In genomic region chr6:21157186-21157929, GRCh38 we compare ENCODE assay signal across 12 cellular contexts.
DNase-seq lines count a peak whose midpoint lies in the region; ATAC-seq and TF ChIP-seq lines count a peak whose summit lies in the region.
"Had no signal": no experiment of that assay in that cellular context is flagged by ENCODE, and none has a peak within 500 bp of the region (broad histone marks: within the 10 kb centered on the region; RNA-seq: fewer than 3 reads in every experiment).

No MANE protein-coding gene starts in this region.

- H3K27ac ChIP-seq in mammary epithelial cell (ENCODE audit: insufficient read depth, low read depth, low read length) (no peak overlapping the region), colonic mucosa (no peak overlapping the region)
- H3K27ac ChIP-seq: SK-N-MC, testis had no signal

- no peaks in the 10 kb centered on the region for H3K27me3 Mint-ChIP-seq in activated naive CD8-positive, alpha-beta T cell treated with anti-CD3 and anti-CD28 coated beads, Interleukin-2, amount 50 U/mL, for 24 hours

- WGBS in mammary epithelial cell (ENCODE audit: low coverage, missing lambda C conversion rate), result 48% methylated on average over 4 of the region's 4 CpGs

- H3K9ac ChIP-seq in mammary epithelial cell (ENCODE audit: insufficient read depth, low read length) (no peak overlapping the region), colonic mucosa (ENCODE audit: low read depth in 2 of 2, low read length in 2 of 2) (no peak overlapping the region)

- peak; percentile 61 for ATAC-seq in GM18861 (IDR thresholded peaks at IDR 0.05; ENCODE audit: unreplicated experiment)
- ATAC-seq in GM21515 (IDR thresholded peaks at IDR 0.05; ENCODE audit: unreplicated experiment), result peak; percentile 66
- peak; percentile 72 for ATAC-seq in HG03095 (IDR thresholded peaks at IDR 0.05; ENCODE audit: unreplicated experiment)
- ATAC-seq in activated naive CD8-positive, alpha-beta T cell treated with anti-CD3 and anti-CD28 coated beads, Interleukin-2, amount 50 U/mL, for 24 hours, result no peak

- H3K36me3 ChIP-seq in mammary epithelial cell (ENCODE audit: insufficient read depth, low read length) (no peaks in the 10 kb centered on the region), colonic mucosa (no peaks in the 10 kb centered on the region)

- no peaks in the 10 kb centered on the region for H3K9me3 Mint-ChIP-seq in activated naive CD8-positive, alpha-beta T cell treated with anti-CD3 and anti-CD28 coated beads, Interleukin-2, amount 50 U/mL, for 24 hours

- no peaks in the 10 kb centered on the region for H3K79me2 ChIP-seq in mammary epithelial cell (ENCODE audit: insufficient read depth, low read length)

- in situ Hi-C loops in mammary epithelial cell (cut with MboI; ENCODE audit: low sequenced_read_pairs in 2 of 2), result no loop called here

- peaks cover 6% of the 10 kb centered on the region for H3K4me1 Mint-ChIP-seq in activated naive CD8-positive, alpha-beta T cell treated with anti-CD3 and anti-CD28 coated beads, Interleukin-2, amount 50 U/mL, for 24 hours

- BruUV-seq in mammary epithelial cell (replicated peaks; lab: Mats Ljungman, UMichigan), result no TSS peak

- no peak overlapping the region for H2AFZ ChIP-seq in mammary epithelial cell (ENCODE audit: low read depth, low read length)

- no peaks in the 10 kb centered on the region for H3K27me3 ChIP-seq in mammary epithelial cell (ENCODE audit: insufficient read depth, low read length)
- no peaks in the 10 kb centered on the region for H3K27me3 ChIP-seq in colonic mucosa
- H3K27me3 ChIP-seq: testis had no signal

- no peaks in the 10 kb centered on the region for H4K20me1 ChIP-seq in mammary epithelial cell (ENCODE audit: insufficient read depth, low read length)

- no peak overlapping the region for H3K4me3 ChIP-seq in mammary epithelial cell (replicated peaks in 1 of 3; ENCODE audit: insufficient read depth in 1 of 3, low read depth in 2 of 3, low read length in 3 of 3)
- no peak overlapping the region for H3K4me3 ChIP-seq in colonic mucosa
- H3K4me3 ChIP-seq: SK-N-MC, testis had no signal

- no peaks in the 10 kb centered on the region for H3K36me3 Mint-ChIP-seq in activated naive CD8-positive, alpha-beta T cell treated with anti-CD3 and anti-CD28 coated beads, Interleukin-2, amount 50 U/mL, for 24 hours (ENCODE audit: low read depth)

- H3K9me3 ChIP-seq in mammary epithelial cell (replicated peaks; ENCODE audit: insufficient read depth, low read length), result no peaks in the 10 kb centered on the region
- H3K9me3 ChIP-seq in colonic mucosa, result no peaks in the 10 kb centered on the region
- H3K9me3 ChIP-seq: testis had no signal

- dilution Hi-C loops in mammary epithelial cell (cut with HindIII; ENCODE audit: low sequenced_read_pairs), result no loop called here

- H3K27ac Mint-ChIP-seq in activated naive CD8-positive, alpha-beta T cell treated with anti-CD3 and anti-CD28 coated beads, Interleukin-2, amount 50 U/mL, for 24 hours, result no peak overlapping the region

- DNase-seq in mammary epithelial cell, result peak; percentile 43
- no peak for DNase-seq in activated naive CD8-positive, alpha-beta T cell treated with anti-CD3 and anti-CD28 coated beads, Interleukin-2, amount 50 U/mL, for 24 hours
- no peak for DNase-seq in colonic mucosa
- DNase-seq in SK-N-DZ (ENCODE audit: low spot score), result no peak
- DNase-seq in NAMALWA (ENCODE audit: low spot score), result no peak
- DNase-seq: central memory CD4-positive, alpha-beta T cell; NCI-H1092 treated with DMSO at 0.1 percent for 48 hours; testis had no signal

- H3K4me1 ChIP-seq in mammary epithelial cell (ENCODE audit: insufficient read depth, low read length), result no peaks in the 10 kb centered on the region
- H3K4me1 ChIP-seq in colonic mucosa, result no peaks in the 10 kb centered on the region
- H3K4me1 ChIP-seq: testis had no signal

- no peak overlapping the region for H3K4me3 Mint-ChIP-seq in activated naive CD8-positive, alpha-beta T cell treated with anti-CD3 and anti-CD28 coated beads, Interleukin-2, amount 50 U/mL, for 24 hours

- TF ChIP-seq CTCF in mammary epithelial cell (conservative IDR thresholded peaks at IDR 0.05 in 1 of 2, IDR thresholded peaks at IDR 0.05 in 1 of 2; ENCODE audit: extremely low read depth in 1 of 2, insufficient read depth in 1 of 2, low read depth in 1 of 2, low read length in 2 of 2) (no peak), colonic mucosa (IDR thresholded peaks at IDR 0.05) (no peak)

- intact Hi-C loops in mammary epithelial cell (cut with micrococcal nuclease) (no loop called here), colonic mucosa (cut with DNase I) (no loop called here)

- CTCF ChIA-PET in mammary epithelial cell (lab: Charles Lee; ENCODE audit: low non-redundant PET), result interaction anchor here (0.6 kb wide), 1 partner anchor 89 kb away, joined by 4 read pairs; no protein-coding TSS in a partner anchor

- no peak overlapping the region for H3K4me2 ChIP-seq in mammary epithelial cell (ENCODE audit: insufficient read depth, low read depth, low read length)
